1 cellular context compared by ENCODE assay signal in genomic region chr1:184061396-184062003, GRCh38.
TF ChIP-seq lines count a peak whose summit lies in the region.

No MANE protein-coding gene starts in this region.

TF ChIP-seq in GM23338, 12 proteins besides CTCF, POLR2A, EP300 and RAD21 (continued from another document):
- TF ChIP-seq REST (IDR thresholded peaks at IDR 0.05; ENCODE audit: unreplicated experiment) (no peak), EZH2phosphoT487 (IDR thresholded peaks at IDR 0.05; ENCODE audit: unreplicated experiment) (no peak), POLR2AphosphoS5 (IDR thresholded peaks at IDR 0.05; ENCODE audit: low read depth) (no peak)
TF ChIP-seq in GM23338: peak in this region for 0.
